In the genomic region with DNA sequence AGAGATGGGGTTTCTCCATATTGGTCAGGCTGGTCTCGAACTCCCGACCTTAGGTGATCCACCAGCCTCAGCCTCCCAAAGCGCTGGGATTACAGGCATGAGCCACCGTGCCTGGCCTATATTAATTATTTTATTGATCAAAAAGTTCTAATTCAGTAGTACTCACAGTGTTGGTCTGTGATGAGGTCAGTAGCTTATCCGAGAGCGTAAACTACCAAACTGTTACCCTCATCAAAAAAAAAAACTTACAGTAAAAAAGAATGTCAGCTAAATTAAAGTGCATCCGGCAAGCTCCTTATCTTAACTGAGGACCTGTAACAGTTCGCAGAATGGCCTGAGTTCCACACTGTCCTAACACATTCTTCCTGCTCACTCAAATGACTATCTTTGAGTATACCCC, we compare ENCODE assay signal across 8 cellular contexts.
"Had no signal": no experiment of that assay in that cellular context is flagged by ENCODE, and none has a peak within 500 bp of the region (broad histone marks: within the 10 kb centered on the region; RNA-seq: fewer than 3 reads in every experiment).

No MANE protein-coding gene starts in this region.

- DNase-seq: GDM1, GF-D8 had no signal

- FAIRE-seq: G401.6, GM12878, GM12891, GM12892, GM18507, GM19239 had no signal

- ATAC-seq: GM12878 had no signal

- H3K4me3 ChIP-seq: GM12878 had no signal
